Comparison of ENCODE assay signal across 31 cellular contexts in the genomic region with DNA sequence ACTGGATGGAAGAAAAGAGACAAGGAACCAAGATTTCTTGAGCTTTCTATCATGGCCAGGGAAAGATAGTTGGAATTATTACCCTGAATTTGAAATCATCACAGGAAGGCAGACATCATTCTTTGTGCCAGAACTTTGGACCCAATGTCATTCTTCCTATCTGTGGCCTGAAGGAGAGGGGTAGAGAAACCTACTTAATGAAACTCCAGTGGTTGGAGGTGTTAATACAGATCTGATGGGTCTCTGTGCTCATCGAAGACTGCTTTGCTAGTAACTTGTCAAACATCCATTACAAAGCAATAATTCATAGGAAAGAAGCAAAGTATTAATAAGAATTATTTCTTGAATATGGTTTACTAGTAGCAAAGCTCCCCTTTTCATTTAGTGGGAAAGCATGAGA. TPM values are rescaled to one million over a fixed set of nuclear protein-coding genes. Genes with fewer than 3 reads are reported as not detected.
"Had no signal": no experiment of that assay in that cellular context is flagged by ENCODE, and none has a peak within 500 bp of the region (broad histone marks: within the 10 kb centered on the region; RNA-seq: fewer than 3 reads in every experiment).

No MANE protein-coding gene starts in this region.

- H3K9me3 ChIP-seq: esophagus muscularis mucosa, gastroesophageal sphincter, heart right ventricle, mucosa of descending colon, neutrophil, pancreas, prostate gland, right atrium auricular region, stomach, thyroid gland, upper lobe of right lung, uterus had no signal

- H3K4me1 ChIP-seq: foreskin keratinocyte, prostate gland had no signal

- ATAC-seq: gastroesophageal sphincter; heart right ventricle; left ventricle myocardium superior; natural killer cell treated with Interleukin-12 subunit alpha and Interleukin-12 subunit beta and Interleukin-15 and Interleukin-18, amount 100 ng/mL, for 72 hours; pancreas; sciatic nerve; stimulated activated effector memory CD8-positive, alpha-beta T cell treated with anti-CD3 and anti-CD28 coated beads, Interleukin-12 subunit alpha, Interleukin-12 subunit beta, amount 100 ng/mL, for 72 hours; upper lobe of right lung had no signal

- H3K27me3 ChIP-seq: esophagus muscularis mucosa, gastroesophageal sphincter, pancreas, right atrium auricular region, stomach, thyroid gland, upper lobe of right lung, uterus had no signal

- H3K27ac ChIP-seq: coronary artery, esophagus muscularis mucosa, foreskin keratinocyte, gastroesophageal sphincter, heart right ventricle, neutrophil, pancreas, prostate gland, right atrium auricular region, stomach, thyroid gland, upper lobe of right lung, uterus had no signal

- DNase-seq: dermis blood vessel endothelial cell; effector memory CD4-positive, alpha-beta T cell; heart right ventricle; hypothalamus; immature natural killer cell; kidney glomerular epithelial cell; left colon; left ventricle myocardium superior; mesenchymal stem cell; mucosa of descending colon; naive B cell; pancreas; stimulated activated CD4-positive, alpha-beta T cell treated with anti-CD3 and anti-CD28 coated beads, Interleukin-2, amount 100 ng/mL, for 24 hours; stimulated activated CD4-positive, alpha-beta T cell treated with anti-CD3 and anti-CD28 coated beads, Interleukin-4, amount 100 ng/mL, for 24 hours; stimulated activated naive CD4-positive, alpha-beta T cell treated with Interleukin-2 at 50 U/mL for 16 hours; stomach; thyroid gland; upper lobe of right lung; uterus had no signal

- H3K36me3 ChIP-seq: esophagus muscularis mucosa, gastroesophageal sphincter, heart right ventricle, neutrophil, pancreas, prostate gland, right atrium auricular region, stomach, thyroid gland, upper lobe of right lung, uterus had no signal

- H3K4me3 ChIP-seq: coronary artery, esophagus muscularis mucosa, gastroesophageal sphincter, heart right ventricle, mucosa of descending colon, pancreas, prostate gland, right atrium auricular region, stomach, thyroid gland, upper lobe of right lung, uterus had no signal

RNA-seq across cellular contexts. Expression of gene PRLR, which starts 26.9 kb away (rescaled TPM):
- total RNA-seq: dermis blood vessel endothelial cell; endothelial cell of umbilical vein; foreskin keratinocyte; lung microvascular endothelial cell; natural killer cell treated with Interleukin-12 subunit alpha and Interleukin-12 subunit beta and Interleukin-15 and Interleukin-18, amount 100 ng/mL, for 72 hours had no signal
- polyA plus RNA-seq: endothelial cell of umbilical vein, foreskin keratinocyte, immature natural killer cell had no signal
